8 cellular contexts compared by ENCODE assay signal in genomic region chr7:55255501-55256445, GRCh38.
A peak's percentile ranks its signal among the peaks of the same experiment; 100 is the strongest.
DNase-seq lines count a peak whose midpoint lies in the region; ATAC-seq and TF ChIP-seq lines count a peak whose summit lies in the region.

No MANE protein-coding gene starts in this region.

- peak; percentile 98 for TF ChIP-seq CTCF in foreskin keratinocyte (conservative IDR thresholded peaks at IDR 0.05)

- peak; percentile 88 for ATAC-seq in GM21390 (IDR thresholded peaks at IDR 0.05; ENCODE audit: unreplicated experiment)
- ATAC-seq in foreskin keratinocyte: peak; percentile 84

- H3K9me3 ChIP-seq in neuron (ENCODE audit: low read length) (no peaks in the 10 kb centered on the region), subcutaneous abdominal adipose tissue (ENCODE audit: control insufficient read depth in 5 of 5, low read length in 5 of 5) (no peaks in the 10 kb centered on the region)

- peaks cover 39% of the 10 kb centered on the region for H3K27me3 ChIP-seq in foreskin keratinocyte
- H3K27me3 ChIP-seq in neuron (ENCODE audit: insufficient read depth, low read length): peaks cover 3% of the 10 kb centered on the region
- H3K27me3 ChIP-seq in subcutaneous abdominal adipose tissue (ENCODE audit: control insufficient read depth in 5 of 5, insufficient read depth in 4 of 5, low read length in 5 of 5): peaks cover 5 to 17% (median 7%) of the 10 kb centered on the region in 5 donors

- H2AFZ ChIP-seq in neuron (ENCODE audit: low read depth, low read length): peak overlapping the region; percentile 97

- H3K36me3 ChIP-seq in neuron (ENCODE audit: insufficient read depth, low read length) (no peaks in the 10 kb centered on the region), subcutaneous abdominal adipose tissue (ENCODE audit: control insufficient read depth in 5 of 5, insufficient read depth in 5 of 5, low read length in 5 of 5) (no peaks in the 10 kb centered on the region)

- DNase-seq in DMS 273 treated with DMSO at 0.1 percent for 48 hours (lab: John Stamatoyannopoulos, UW) (peak; percentile 74), HUDEP-2 (lab: John Stamatoyannopoulos, UW; ENCODE audit: unreplicated experiment in 76 of 76) (peak in 58 of 76 experiments; percentile 2 to 73 (median 40)), RPMI7951 (ENCODE audit: low read depth) (peak; percentile 84), foreskin keratinocyte (peak; percentile 40 to 62)
- DNase-seq in activated effector memory CD4-positive, alpha-beta T cell treated with Interleukin-2 at 50 U/mL for 16 hours: peak; percentile 61

- H3K4me3 ChIP-seq in neuron (ENCODE audit: low read length) (peak overlapping the region; percentile 57), subcutaneous abdominal adipose tissue (ENCODE audit: low read depth in 1 of 5, low read length in 5 of 5) (peak overlapping the region; percentile 71 to 84 (median 77))

- no peak overlapping the region for H3K27ac ChIP-seq in foreskin keratinocyte
- no peak overlapping the region for H3K27ac ChIP-seq in subcutaneous abdominal adipose tissue (ENCODE audit: low read depth, low read length)

- H3K9ac ChIP-seq in subcutaneous abdominal adipose tissue (ENCODE audit: low read length in 5 of 5): peak overlapping the region in 4 of 5 donors; percentile 13 to 77 (median 66)

- H3K4me1 ChIP-seq in foreskin keratinocyte (no peaks in the 10 kb centered on the region), neuron (ENCODE audit: insufficient read depth, low read length) (peaks cover 4% of the 10 kb centered on the region), subcutaneous abdominal adipose tissue (ENCODE audit: control insufficient read depth in 5 of 5, insufficient read depth in 5 of 5, low read length in 5 of 5) (peaks cover 0 to 18% (median 16%) of the 10 kb centered on the region in 5 donors)
